In the genomic region with DNA sequence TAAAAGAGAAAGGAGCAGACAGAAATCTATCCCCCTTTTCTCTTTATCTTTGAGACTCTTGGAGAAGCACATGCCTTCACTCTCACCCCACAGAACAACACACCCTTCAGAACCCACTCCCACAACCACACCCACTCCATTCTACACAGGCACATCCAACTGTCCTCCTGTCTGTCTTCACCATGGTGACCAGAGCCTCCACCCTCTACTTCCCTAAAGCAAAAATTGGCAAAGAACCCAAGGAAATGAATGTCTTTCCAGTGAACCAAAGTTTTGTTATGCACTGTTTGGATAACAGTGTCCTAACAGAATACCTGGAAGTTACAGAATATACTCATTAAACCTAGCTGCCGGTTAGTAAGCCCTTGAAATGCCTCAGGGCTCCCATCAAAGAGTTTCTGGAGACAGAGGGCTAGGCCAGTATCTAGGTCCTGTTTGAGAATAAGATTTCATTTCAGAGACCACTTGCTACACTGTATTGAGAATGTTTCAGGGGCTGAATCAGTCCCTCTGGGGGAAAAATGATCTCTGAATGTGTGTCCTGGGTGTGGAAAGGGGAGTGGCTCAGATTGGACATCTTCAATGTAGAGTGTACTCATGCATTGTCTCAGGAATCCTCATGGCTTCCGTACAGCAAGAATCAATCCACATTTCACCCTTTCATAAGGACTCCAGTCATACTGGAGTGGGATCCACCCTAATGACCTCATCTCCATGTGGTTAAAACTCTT, we compare ENCODE assay signal across 14 cellular contexts.
DNase-seq lines count a peak whose midpoint lies in the region; ATAC-seq, FAIRE-seq and TF ChIP-seq lines count a peak whose summit lies in the region.
"Had no signal": no experiment of that assay in that cellular context is flagged by ENCODE, and none has a peak within 500 bp of the region (broad histone marks: within the 10 kb centered on the region; RNA-seq: fewer than 3 reads in every experiment).

No MANE protein-coding gene starts in this region.

- no peak overlapping the region for H3K4me3 Mint-ChIP-seq in H9
- H3K4me3 Mint-ChIP-seq: IgD-negative memory B cell had no signal

- no peaks in the 10 kb centered on the region for H3K9me2 ChIP-seq in SK-N-SH

- H3K9me3 Mint-ChIP-seq in H9: peaks cover 7 to 8% of the 10 kb centered on the region in 2 experiments; a peak in 3 of 5 replicates

- TF ChIP-seq EP300 in HepG2 (IDR thresholded peaks at IDR 0.05; ENCODE audit: low read depth in 2 of 2, low read length in 2 of 2) (no peak), HepG2 (CRISPR knock-in tag; IDR thresholded peaks at IDR 0.05; ENCODE audit: borderline replicate concordance) (no peak), upper lobe of left lung (IDR thresholded peaks at IDR 0.05) (peak in 1 of 4 donors; percentile 35), SK-N-SH (IDR thresholded peaks at IDR 0.05; ENCODE audit: borderline replicate concordance in 1 of 2, low read depth in 1 of 2, low read length in 1 of 2) (no peak)

- no peak overlapping the region for H2AFZ ChIP-seq in HepG2 (ENCODE audit: low read length)
- H2AFZ ChIP-seq in H9 (ENCODE audit: low read length): no peak overlapping the region
- H2AFZ ChIP-seq in SK-N-SH (ENCODE audit: low read depth): no peak overlapping the region

- in situ Hi-C loops in HepG2 (cut with HindIII; ENCODE audit: extremely low pct_ligation_motif_present, low pct_unique_long_range_greater_than_20kb): loop anchor here (25.0 kb wide), 1 partner anchor 923 kb away; no protein-coding TSS in a partner anchor

- POLR2A ChIA-PET in HepG2 (lab: Yijun Ruan, JAX): no interaction called here
- POLR2A ChIA-PET in SK-N-SH (lab: Yijun Ruan, JAX): no interaction called here

- H4K8ac ChIP-seq in H9 (replicated peaks; ENCODE audit: insufficient read length, low read depth, low read length): no peak overlapping the region

- H3K4me3 ChIP-seq in bronchial epithelial cell (ENCODE audit: low read depth, low read length): no peak overlapping the region
- no peak overlapping the region for H3K4me3 ChIP-seq in HepG2 (replicated peaks in 1 of 3; ENCODE audit: insufficient read depth in 1 of 3, low read depth in 2 of 3, low read length in 3 of 3)
- no peak overlapping the region for H3K4me3 ChIP-seq in upper lobe of left lung
- H3K4me3 ChIP-seq in SK-N-SH (ENCODE audit: low read depth in 2 of 2, low read length in 1 of 2): no peak overlapping the region

- TF ChIP-seq CTCF in bronchial epithelial cell (IDR thresholded peaks at IDR 0.05; ENCODE audit: insufficient read depth, low read length, severe bottlenecking) (no peak), HepG2 (CRISPR knock-in tag; IDR thresholded peaks at IDR 0.05) (no peak), upper lobe of left lung (IDR thresholded peaks at IDR 0.05) (no peak), H9 (conservative IDR thresholded peaks at IDR 0.05) (no peak), SK-N-SH (IDR thresholded peaks at IDR 0.05) (no peak)

- ATAC-seq in HepG2: no peak
- peak in 1 of 2 donors; percentile 76 for ATAC-seq in upper lobe of left lung (ENCODE audit: low FRiP score in 2 of 2)
- ATAC-seq in HG03175 (IDR thresholded peaks at IDR 0.05; ENCODE audit: unreplicated experiment): no peak

- H2BK120ac ChIP-seq in H9 (ENCODE audit: low read depth, low read length, poor library complexity, severe bottlenecking): no peak overlapping the region

- no peaks in the 10 kb centered on the region for H3F3A ChIP-seq in SK-N-SH (replicated peaks; ENCODE audit: insufficient read depth)

- H3K79me2 ChIP-seq in HepG2 (ENCODE audit: insufficient read depth, low read length): no peaks in the 10 kb centered on the region
- H3K79me2 ChIP-seq in H9 (ENCODE audit: insufficient read depth, low read length): no peaks in the 10 kb centered on the region
- H3K79me2 ChIP-seq in SK-N-SH (ENCODE audit: insufficient read depth): no peaks in the 10 kb centered on the region

- no peaks in the 10 kb centered on the region for H4K20me1 ChIP-seq in HepG2 (ENCODE audit: insufficient read depth, low read length)
- no peaks in the 10 kb centered on the region for H4K20me1 ChIP-seq in H9 (ENCODE audit: control insufficient read depth, insufficient read depth, insufficient read length)
- H4K20me1 ChIP-seq in SK-N-SH (ENCODE audit: insufficient read depth): no peaks in the 10 kb centered on the region

- 46% methylated on average over 2 of the region's 2 CpGs for WGBS in HepG2 (ENCODE audit: low lambda C conversion rate)
- 28 to 33% methylated on average over 2 of the region's 2 CpGs for WGBS in upper lobe of left lung, 2 donors
- WGBS in H9 (ENCODE audit: extremely low coverage, insufficient read length, low lambda C conversion rate): no CpG with 5 or more reads among the region's 2 CpGs
- 25% methylated on average over 2 of the region's 2 CpGs for WGBS in SK-N-SH (ENCODE audit: low lambda C conversion rate)

- no peak overlapping the region for H2BK15ac ChIP-seq in H9 (ENCODE audit: low read depth, low read length)

- H3K27ac ChIP-seq in HepG2 (ENCODE audit: extremely low read length, insufficient read depth, low read length) (no peak overlapping the region), upper lobe of left lung (peak overlapping the region; percentile 72 to 86 (median 85)), H9 (ENCODE audit: insufficient read length, low read depth, low read length) (no peak overlapping the region), SK-N-SH (ENCODE audit: low read depth in 2 of 2, low read length in 1 of 2) (no peak overlapping the region)
- H3K27ac ChIP-seq: WERI-Rb-1 had no signal

- peaks cover 34 to 37% of the 10 kb centered on the region in 2 experiments for H3K4me1 Mint-ChIP-seq in H9

- H3K9me3 ChIP-seq in HepG2 (ENCODE audit: low read length): peaks cover 20% of the 10 kb centered on the region
- H3K9me3 ChIP-seq in upper lobe of left lung: no peaks in the 10 kb centered on the region
- H3K9me3 ChIP-seq in H9 (ENCODE audit: control insufficient read depth, low read depth, low read length): no peaks in the 10 kb centered on the region
- no peaks in the 10 kb centered on the region for H3K9me3 ChIP-seq in SK-N-SH

- intact Hi-C loops in HepG2 (cut with micrococcal nuclease; ENCODE audit: unreplicated experiment): no loop called here

- H3K9ac ChIP-seq in HepG2 (ENCODE audit: insufficient read depth, low read depth, low read length) (no peak overlapping the region), H9 (ENCODE audit: extremely low read depth, insufficient read length, low read length) (no peak overlapping the region), SK-N-SH (no peak overlapping the region)

- no peak overlapping the region for H3K23ac ChIP-seq in H9 (ENCODE audit: insufficient read length, low read depth, low read length)

- no peak overlapping the region for H4K5ac ChIP-seq in H9 (ENCODE audit: insufficient read length, low read depth, low read length)

- H3K79me1 ChIP-seq in H9 (ENCODE audit: insufficient read depth, low read depth, low read length, poor library complexity, severe bottlenecking): no peaks in the 10 kb centered on the region

- TF ChIP-seq RAD21 in HepG2 (CRISPR knock-in tag; IDR thresholded peaks at IDR 0.05): no peak
- TF ChIP-seq RAD21 in SK-N-SH (IDR thresholded peaks at IDR 0.05; ENCODE audit: low read length): no peak

- H3K27me3 ChIP-seq in bronchial epithelial cell (ENCODE audit: control insufficient read depth, insufficient read depth, low read length): no peaks in the 10 kb centered on the region
- H3K27me3 ChIP-seq in HepG2 (ENCODE audit: control insufficient read depth in 1 of 2, insufficient read depth in 2 of 2, low read length in 2 of 2): peaks cover 0 to 4% of the 10 kb centered on the region in 2 experiments; a peak in 2 of 5 replicates
- H3K27me3 ChIP-seq in upper lobe of left lung: no peaks in the 10 kb centered on the region
- H3K27me3 ChIP-seq in H9 (ENCODE audit: insufficient read depth, low read length): no peaks in the 10 kb centered on the region
- no peaks in the 10 kb centered on the region for H3K27me3 ChIP-seq in SK-N-SH (ENCODE audit: insufficient read depth)

- FAIRE-seq in bronchial epithelial cell (lab: Jason Lieb, UNC) (no peak), HepG2 (lab: Jason Lieb, UNC) (no peak)
- FAIRE-seq: endometrium had no signal

- H3K4ac ChIP-seq in H9 (ENCODE audit: low read depth, low read length): no peak overlapping the region

- no peak overlapping the region for H2BK5ac ChIP-seq in H9 (ENCODE audit: insufficient read length, low read length)

- no peak overlapping the region for H2BK20ac ChIP-seq in H9 (ENCODE audit: low read depth, low read length, poor library complexity, severe bottlenecking)

- H3K4me1 ChIP-seq in HepG2 (ENCODE audit: insufficient read depth, low read length): peaks cover 48% of the 10 kb centered on the region
- H3K4me1 ChIP-seq in upper lobe of left lung: peaks cover 33 to 56% (median 49%) of the 10 kb centered on the region in 4 donors
- peaks cover 1% of the 10 kb centered on the region; the same call in 1 of the 2 replicates for H3K4me1 ChIP-seq in H9 (ENCODE audit: insufficient read depth, low read length)
- no peaks in the 10 kb centered on the region; a peak in 2 of 4 replicates for H3K4me1 ChIP-seq in SK-N-SH (ENCODE audit: control insufficient read depth in 1 of 2, insufficient read depth in 2 of 2, low read depth in 1 of 2, low read length in 1 of 2)

- no peak overlapping the region for H3K18ac ChIP-seq in H9 (ENCODE audit: insufficient read length, low read depth, low read length)

- H3K36me3 ChIP-seq in bronchial epithelial cell (ENCODE audit: control insufficient read depth, insufficient read depth, low read length) (no peaks in the 10 kb centered on the region), HepG2 (replicated peaks in 1 of 2; ENCODE audit: control insufficient read depth in 1 of 2, insufficient read depth in 2 of 2, low read length in 2 of 2) (no peaks in the 10 kb centered on the region), upper lobe of left lung (no peaks in the 10 kb centered on the region), SK-N-SH (replicated peaks in 1 of 2; ENCODE audit: control insufficient read depth in 1 of 2, insufficient read depth in 2 of 2, low read length in 1 of 2) (no peaks in the 10 kb centered on the region)
- H3K36me3 ChIP-seq: WERI-Rb-1 had no signal

- no peak for TF ChIP-seq POLR2A in HepG2 (IDR thresholded peaks at IDR 0.05; ENCODE audit: insufficient read depth in 1 of 2, low read depth in 2 of 2, low read length in 2 of 2)
- no peak for TF ChIP-seq POLR2A in upper lobe of left lung (IDR thresholded peaks at IDR 0.05)

- peaks cover 8% of the 10 kb centered on the region for H3K23me2 ChIP-seq in H9 (ENCODE audit: insufficient read length, low read depth, low read length, poor library complexity, severe bottlenecking)

- CTCF ChIA-PET in HepG2 (lab: Yijun Ruan, JAX; ENCODE audit: low intra/inter-chr PET ratio, low total read pairs) (no interaction called here), SK-N-SH (lab: Yijun Ruan, JAX) (interaction anchor here (1.0 to 2.8 kb wide), 2 partner anchors 13 to 549 kb away, joined by 3 to 8 read pairs; no protein-coding TSS in a partner anchor)

- no peak overlapping the region for H2BK12ac ChIP-seq in H9 (ENCODE audit: insufficient read length, low read depth, low read length)

- H4K91ac ChIP-seq in H9 (ENCODE audit: insufficient read length, low read depth, low read length): no peak overlapping the region

- no peak overlapping the region for H3K56ac ChIP-seq in H9 (ENCODE audit: insufficient read length, low read depth, low read length)

- H3K36me3 Mint-ChIP-seq in H9 (ENCODE audit: insufficient read depth in 1 of 3, low read depth in 3 of 3): peaks cover 0 to 27% (median 4%) of the 10 kb centered on the region in 3 experiments; a peak in 4 of 7 replicates

- no peak overlapping the region for H3K14ac ChIP-seq in H9 (ENCODE audit: insufficient read depth, low read length)

- H2AK5ac ChIP-seq in H9 (ENCODE audit: insufficient read length, low read length): no peak overlapping the region

- no peak overlapping the region for H3T11ph ChIP-seq in H9 (ENCODE audit: low read length)

- H3K4me2 ChIP-seq in HepG2 (ENCODE audit: low read depth, low read length): no peak overlapping the region
- no peak overlapping the region for H3K4me2 ChIP-seq in H9 (ENCODE audit: insufficient read depth, insufficient read length, low read length)
- no peak overlapping the region for H3K4me2 ChIP-seq in SK-N-SH

- BruUV-seq in HepG2 (replicated peaks; lab: Mats Ljungman, UMichigan): no TSS peak

- peak; percentile 17 for DNase-seq in SIG-M5 treated with dmso at 0.1 percent for 504 hours (lab: John Stamatoyannopoulos, UW; ENCODE audit: unreplicated experiment)
- DNase-seq in SIG-M5 (lab: John Stamatoyannopoulos, UW): no peak
- DNase-seq in bronchial epithelial cell (ENCODE audit: low read depth): peak; percentile 88
- no peak for DNase-seq in HepG2 (ENCODE audit: low spot score)
- no peak for DNase-seq in upper lobe of left lung
- no peak for DNase-seq in H9
- no peak for DNase-seq in SK-N-SH
- DNase-seq: activated gamma-delta T cell treated with Interleukin-2 at 50 U/mL for 16 hours, GF-D8, NCI-H524 treated with DMSO at 0.1 percent for 48 hours, WERI-Rb-1 had no signal

- H3K27ac Mint-ChIP-seq in H9: no peak overlapping the region
- H3K27ac Mint-ChIP-seq: IgD-negative memory B cell had no signal

- H3K27me3 Mint-ChIP-seq in H9 (ENCODE audit: low read depth): peaks cover 17% of the 10 kb centered on the region

Comparison
In these comparisons a context has a peak if more than half of its experiments do, and no peak if none do; other contexts are left out.
1. DNase-seq: peak in SIG-M5 treated with dmso at 0.1 percent for 504 hours (single experiment) and bronchial epithelial cell (single experiment); none in SIG-M5 (single experiment), HepG2 (single experiment), upper lobe of left lung (0 of 2), H9 (single experiment) and SK-N-SH (single experiment).
2. H3K27ac ChIP-seq: peak in upper lobe of left lung (4 of 4); none in HepG2 (single experiment), H9 (single experiment) and SK-N-SH (0 of 2).